In the genomic region with DNA sequence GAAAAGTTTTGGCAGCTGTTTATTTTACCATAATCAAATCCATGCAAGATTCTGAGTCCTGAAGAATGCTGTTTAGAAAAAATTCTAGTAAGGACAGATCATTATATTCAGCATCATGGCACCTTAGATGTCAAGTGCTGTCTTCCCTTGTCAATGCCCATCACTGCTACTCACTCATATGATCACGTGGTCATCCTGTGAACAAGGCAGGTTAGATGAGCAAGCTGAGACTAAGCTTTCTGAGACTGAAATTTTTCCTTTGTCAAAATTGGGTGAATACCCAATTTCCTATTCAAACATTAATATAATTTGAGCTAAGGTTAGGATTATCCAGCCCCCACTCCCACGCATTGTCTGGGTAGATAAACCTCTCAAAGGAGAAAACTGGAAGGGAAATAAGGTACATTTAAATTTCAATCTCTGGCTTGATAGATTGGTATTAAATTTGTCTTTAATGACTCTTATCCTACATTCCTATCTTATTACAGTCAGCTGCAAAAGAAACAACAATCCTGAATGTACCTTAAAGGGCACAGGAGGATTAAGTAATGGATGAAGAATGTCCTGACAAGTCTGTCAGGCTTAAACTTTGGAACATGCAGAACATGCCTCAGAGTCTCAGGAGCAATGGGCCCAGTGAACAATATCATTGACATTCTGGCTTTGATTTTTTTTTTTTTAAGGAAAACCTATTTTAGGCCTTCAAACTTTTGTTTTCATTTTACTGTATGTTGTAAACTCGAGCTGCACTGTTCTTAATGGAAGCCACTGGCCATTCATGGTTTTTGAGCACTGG, we compare ENCODE assay signal across 1 cellular context.
TF ChIP-seq lines count a peak whose summit lies in the region.

No MANE protein-coding gene starts in this region.

TF ChIP-seq in K562, 482 proteins besides CTCF, POLR2A, EP300 and RAD21 (continued from another document):
- TF ChIP-seq, protein P1, sequence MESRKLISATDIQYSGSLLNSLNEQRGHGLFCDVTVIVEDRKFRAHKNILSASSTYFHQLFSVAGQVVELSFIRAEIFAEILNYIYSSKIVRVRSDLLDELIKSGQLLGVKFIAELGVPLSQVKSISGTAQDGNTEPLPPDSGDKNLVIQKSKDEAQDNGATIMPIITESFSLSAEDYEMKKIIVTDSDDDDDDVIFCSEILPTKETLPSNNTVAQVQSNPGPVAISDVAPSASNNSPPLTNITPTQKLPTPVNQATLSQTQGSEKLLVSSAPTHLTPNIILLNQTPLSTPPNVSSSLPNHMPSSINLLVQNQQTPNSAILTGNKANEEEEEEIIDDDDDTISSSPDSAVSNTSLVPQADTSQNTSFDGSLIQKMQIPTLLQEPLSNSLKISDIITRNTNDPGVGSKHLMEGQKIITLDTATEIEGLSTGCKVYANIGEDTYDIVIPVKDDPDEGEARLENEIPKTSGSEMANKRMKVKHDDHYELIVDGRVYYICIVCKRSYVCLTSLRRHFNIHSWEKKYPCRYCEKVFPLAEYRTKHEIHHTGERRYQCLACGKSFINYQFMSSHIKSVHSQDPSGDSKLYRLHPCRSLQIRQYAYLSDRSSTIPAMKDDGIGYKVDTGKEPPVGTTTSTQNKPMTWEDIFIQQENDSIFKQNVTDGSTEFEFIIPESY (CRISPR knock-in tag; IDR thresholded peaks at IDR 0.05), result no peak
- TF ChIP-seq HNRNPK (IDR thresholded peaks at IDR 0.05; ENCODE audit: low read depth, low read length, poor library complexity, severe bottlenecking) (no peak), PRPF4 (IDR thresholded peaks at IDR 0.05; ENCODE audit: insufficient read depth, low read depth, low read length, poor library complexity, severe bottlenecking) (no peak), HMG20B (CRISPR knock-in tag; IDR thresholded peaks at IDR 0.05) (no peak), HSF4 (CRISPR knock-in tag; IDR thresholded peaks at IDR 0.05; ENCODE audit: borderline replicate concordance) (no peak), ZNF766 (CRISPR knock-in tag; conservative IDR thresholded peaks at IDR 0.05) (no peak), HIVEP1 (CRISPR knock-in tag; IDR thresholded peaks at IDR 0.05) (no peak), SAP30 (IDR thresholded peaks at IDR 0.05; ENCODE audit: borderline replicate concordance, insufficient read depth, low read depth, low read length, poor library complexity, severe bottlenecking) (no peak), SRSF3 (IDR thresholded peaks at IDR 0.05; ENCODE audit: insufficient read depth, low read length) (no peak), RAD51 (IDR thresholded peaks at IDR 0.05; ENCODE audit: borderline replicate concordance, low read depth) (peak; percentile 63), ZNF263 (CRISPR knock-in tag; IDR thresholded peaks at IDR 0.05; ENCODE audit: borderline replicate concordance) (no peak)
- TF ChIP-seq, protein P2, sequence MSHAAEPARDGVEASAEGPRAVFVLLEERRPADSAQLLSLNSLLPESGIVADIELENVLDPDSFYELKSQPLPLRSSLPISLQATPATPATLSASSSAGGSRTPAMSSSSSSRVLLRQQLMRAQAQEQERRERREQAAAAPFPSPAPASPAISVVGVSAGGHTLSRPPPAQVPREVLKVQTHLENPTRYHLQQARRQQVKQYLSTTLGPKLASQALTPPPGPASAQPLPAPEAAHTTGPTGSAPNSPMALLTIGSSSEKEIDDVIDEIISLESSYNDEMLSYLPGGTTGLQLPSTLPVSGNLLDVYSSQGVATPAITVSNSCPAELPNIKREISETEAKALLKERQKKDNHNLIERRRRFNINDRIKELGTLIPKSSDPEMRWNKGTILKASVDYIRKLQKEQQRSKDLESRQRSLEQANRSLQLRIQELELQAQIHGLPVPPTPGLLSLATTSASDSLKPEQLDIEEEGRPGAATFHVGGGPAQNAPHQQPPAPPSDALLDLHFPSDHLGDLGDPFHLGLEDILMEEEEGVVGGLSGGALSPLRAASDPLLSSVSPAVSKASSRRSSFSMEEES (CRISPR knock-in tag; IDR thresholded peaks at IDR 0.05), result peak; percentile 86
